In genomic region chr17:2399572-2400473, GRCh38 we compare ENCODE assay signal across 8 cellular contexts. TPM values are rescaled to one million over a fixed set of nuclear protein-coding genes. Genes with fewer than 3 reads are reported as not detected.
DNase-seq lines count a peak whose midpoint lies in the region; ATAC-seq and TF ChIP-seq lines count a peak whose summit lies in the region.

No MANE protein-coding gene starts in this region.

- peak; percentile 34 for ATAC-seq in HG03378 (IDR thresholded peaks at IDR 0.05; ENCODE audit: unreplicated experiment)
- peak; percentile 57 to 77 (median 68) for ATAC-seq in right lobe of liver

- H3K27me3 ChIP-seq in BE2C: no peaks in the 10 kb centered on the region
- no peaks in the 10 kb centered on the region for H3K27me3 ChIP-seq in right lobe of liver

- TF ChIP-seq CTCF in BE2C (IDR thresholded peaks at IDR 0.05; ENCODE audit: low read depth, low read length): no peak
- TF ChIP-seq CTCF in right lobe of liver (IDR thresholded peaks at IDR 0.05): no peak

- under 1% methylated on average over 30 of the region's 82 CpGs for WGBS in right lobe of liver (ENCODE audit: insufficient coverage, low coverage, low lambda C conversion rate, missing lambda C conversion rate)

- TF ChIP-seq POLR2A in GM19099 (IDR thresholded peaks at IDR 0.05; ENCODE audit: extremely low read depth, insufficient read length, low read depth) (peak; percentile 69), right lobe of liver (IDR thresholded peaks at IDR 0.05) (peak; percentile 95)

- peak overlapping the region; percentile 84 to 99 (median 95) for H3K27ac ChIP-seq in right lobe of liver

- intact Hi-C loops in right lobe of liver (cut with DNase I): no loop called here

- H3K4me1 ChIP-seq in BE2C: peaks cover 16% of the 10 kb centered on the region
- peaks cover 2 to 45% (median 16%) of the 10 kb centered on the region in 4 donors for H3K4me1 ChIP-seq in right lobe of liver

- H3K36me3 ChIP-seq in BE2C (peaks cover 6% of the 10 kb centered on the region; the same call in 1 of the 2 replicates), right lobe of liver (no peaks in the 10 kb centered on the region)

- peak; percentile 93 for DNase-seq in BE2C
- peak; percentile 94 for DNase-seq in NCI-H69 (lab: John Stamatoyannopoulos, UW)
- peak; percentile 93 for DNase-seq in activated CD4-positive, alpha-beta T cell treated with anti-CD3 and anti-CD28 coated beads, Interleukin-2, amount 50 U/mL, for 48 hours
- peak; percentile 98 for DNase-seq in dermis blood vessel endothelial cell
- DNase-seq in right lobe of liver: peak; percentile 97
- peak; percentile 94 for DNase-seq in stimulated activated CD4-positive, alpha-beta T cell treated with anti-CD3 and anti-CD28 coated beads, Interleukin-4, amount 100 ng/mL, for 1 hour

- peak overlapping the region; percentile 82 for H3K4me3 ChIP-seq in BE2C (ENCODE audit: low read depth, low read length)
- H3K4me3 ChIP-seq in right lobe of liver: peak overlapping the region; percentile 65 to 85 (median 68)

- no peaks in the 10 kb centered on the region for H3K9me3 ChIP-seq in BE2C
- H3K9me3 ChIP-seq in right lobe of liver: no peaks in the 10 kb centered on the region

RNA-seq across cellular contexts. Expression of gene MNT, which starts 1.0 kb away (rescaled TPM):
- 22.8 TPM for polyA plus RNA-seq in BE2C (2012; ENCODE audit: insufficient read depth, insufficient read length, low read depth)
- total RNA-seq in dermis blood vessel endothelial cell (3.9 and 5.1 TPM in 2 replicates), right lobe of liver (10 to 100 TPM in 2 of 6 experiments, 1 to 10 TPM in 4; 3.3 to 12.6 (median 7.0) TPM)

Comparison
In these comparisons a context has a peak if more than half of its experiments do, and no peak if none do; other contexts are left out.
1. Peak in every context shown above with its lines: DNase-seq, ATAC-seq, H3K4me3 ChIP-seq and H3K27ac ChIP-seq.